Comparison of ENCODE assay signal across 8 cellular contexts in the genomic region with DNA sequence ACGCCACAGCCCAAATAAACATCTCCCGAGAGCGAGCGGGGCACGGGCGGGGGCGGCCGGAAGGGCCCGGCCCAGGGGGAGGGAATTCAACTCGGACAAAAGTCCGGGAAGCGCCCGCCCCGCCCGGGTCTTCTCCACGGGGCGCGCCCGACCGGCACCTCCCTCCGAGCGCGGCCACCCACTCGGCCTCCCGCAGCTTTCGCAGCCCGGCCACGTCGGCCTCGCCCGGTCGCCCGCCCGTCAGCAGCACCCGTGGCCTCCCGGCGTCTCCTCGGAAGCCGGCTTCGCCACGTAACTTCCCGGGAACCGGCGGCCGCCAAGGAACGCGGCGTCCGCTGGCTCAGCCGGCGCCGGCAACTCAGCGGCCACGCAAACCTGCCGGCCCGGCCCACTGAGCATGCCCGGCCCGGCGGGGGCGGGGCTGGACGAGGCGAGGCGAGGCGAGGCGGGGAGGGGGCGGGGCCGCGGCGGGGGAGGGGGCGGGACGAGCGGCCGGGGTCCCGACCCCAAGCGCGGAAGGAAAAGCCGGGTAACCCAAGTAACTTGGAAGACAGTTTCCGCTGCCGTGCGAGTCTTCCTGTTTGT. TPM values are rescaled to one million over a fixed set of nuclear protein-coding genes. Genes with fewer than 3 reads are reported as not detected.
DNase-seq lines count a peak whose midpoint lies in the region; TF ChIP-seq lines count a peak whose summit lies in the region.

Gene TJP1 (minus strand): TSS at position 369 of the 585 bp plus-strand sequence. CDS start 440 bp downstream, outside the sequence.

- H3K4me3 ChIP-seq in cardiac muscle cell: peak within 1 kb of the TSS; percentile 67

- H3K36me3 ChIP-seq in cardiac muscle cell: peaks cover 2% of the 10 kb centered on the region

- DNase-seq in NCI-H2029 (lab: John Stamatoyannopoulos, UW): peak; percentile 34
- no peak for DNase-seq in NCI-H2029 treated with DMSO at 0.1 percent for 48 hours (lab: John Stamatoyannopoulos, UW)
- DNase-seq in NCI-H1417 (lab: John Stamatoyannopoulos, UW): peak; percentile 70 to 92 (median 90)
- peak; percentile 86 to 93 for DNase-seq in cardiac muscle cell (ENCODE audit: low read depth in 1 of 2, low spot score in 1 of 2)
- DNase-seq in nucleus accumbens (lab: John Stamatoyannopoulos, UW): peak in 44 of 56 donors; percentile 39 to 85 (median 74)
- no peak for DNase-seq in activated CD8-positive, alpha-beta memory T cell treated with anti-CD3 and anti-CD28 coated beads for 24 hours
- no peak for DNase-seq in SIG-M5 (lab: John Stamatoyannopoulos, UW)

- H3K4me1 ChIP-seq in cardiac muscle cell (ENCODE audit: low read depth): peaks cover 8% of the 10 kb centered on the region

- H3K27ac ChIP-seq in angular gyrus (ENCODE audit: low read depth, low read length): peak within 1 kb of the TSS; percentile 91
- peak within 1 kb of the TSS; percentile 99 for H3K27ac ChIP-seq in cardiac muscle cell

- no peak for TF ChIP-seq CTCF in cardiac muscle cell (IDR thresholded peaks at IDR 0.05; ENCODE audit: low read depth, low read length)

- H3K9me3 ChIP-seq in cardiac muscle cell (ENCODE audit: low read depth): no peaks in the 10 kb centered on the region

- no peaks in the 10 kb centered on the region for H3K27me3 ChIP-seq in cardiac muscle cell

RNA-seq across cellular contexts. Expression of gene TJP1, which starts in this region (rescaled TPM):
- 76.2 and 93.9 TPM in 2 replicates for total RNA-seq in cardiac muscle cell
- 66.6 and 69.4 TPM in 2 replicates for polyA plus RNA-seq in cardiac muscle cell

Comparison
In these comparisons a context has a peak if more than half of its experiments do, and no peak if none do; other contexts are left out.
1. DNase-seq: peak in NCI-H2029 (single experiment), NCI-H1417 (3 of 3), cardiac muscle cell (2 of 2) and nucleus accumbens (44 of 56); none in NCI-H2029 treated with DMSO at 0.1 percent for 48 hours (single experiment), activated CD8-positive, alpha-beta memory T cell treated with anti-CD3 and anti-CD28 coated beads for 24 hours (single experiment) and SIG-M5 (single experiment).